Comparison of ENCODE assay signal across 22 cellular contexts in the genomic region with DNA sequence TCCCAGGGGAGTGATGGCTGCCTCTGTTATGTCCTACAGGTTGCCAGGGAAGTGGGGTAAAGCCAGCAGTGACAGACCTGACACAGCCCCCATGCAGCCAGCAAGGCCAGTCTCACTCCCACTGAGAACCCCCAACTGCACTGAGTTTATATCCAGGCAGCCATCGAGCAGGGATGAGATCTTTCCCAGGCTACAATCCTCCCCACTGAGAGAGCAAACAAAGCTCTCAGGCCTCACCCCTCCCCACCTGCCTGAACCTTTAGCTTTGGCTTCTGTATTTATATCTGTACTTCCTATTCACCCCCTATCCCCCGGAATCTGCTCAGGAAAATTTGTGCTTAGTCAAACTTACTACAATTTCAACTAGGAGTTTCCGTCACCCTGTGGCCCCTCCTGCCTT.
A peak's percentile ranks its signal among the peaks of the same experiment; 100 is the strongest.
DNase-seq lines count a peak whose midpoint lies in the region; ATAC-seq, FAIRE-seq and TF ChIP-seq lines count a peak whose summit lies in the region.
"Had no signal": no experiment of that assay in that cellular context is flagged by ENCODE, and none has a peak within 500 bp of the region (broad histone marks: within the 10 kb centered on the region; RNA-seq: fewer than 3 reads in every experiment).

No MANE protein-coding gene starts in this region.

- no peaks in the 10 kb centered on the region for H3K27me3 ChIP-seq in lung (ENCODE audit: control insufficient read depth, insufficient read depth)
- H3K27me3 ChIP-seq in esophagus squamous epithelium = no peaks in the 10 kb centered on the region
- H3K27me3 ChIP-seq in GM23248 (replicated peaks; ENCODE audit: insufficient read depth) = no peaks in the 10 kb centered on the region

- intact Hi-C loops in kidney (cut with DNase I) = no loop called here
- intact Hi-C loops in esophagus squamous epithelium (cut with DNase I) = no loop called here

- no peak overlapping the region for H3K9ac ChIP-seq in kidney (ENCODE audit: low read length in 2 of 2)
- no peak overlapping the region for H3K9ac ChIP-seq in GM23248
- H3K9ac ChIP-seq: SK-N-SH had no signal

- H3K9me3 ChIP-seq in lung (ENCODE audit: control insufficient read depth in 2 of 2, insufficient read depth in 1 of 2, low read length in 1 of 2) (no peaks in the 10 kb centered on the region), kidney (ENCODE audit: control insufficient read depth in 1 of 2, low read length in 2 of 2) (peaks cover 0 to 1% of the 10 kb centered on the region in 2 donors), esophagus squamous epithelium (no peaks in the 10 kb centered on the region), GM23248 (ENCODE audit: low read depth) (no peaks in the 10 kb centered on the region)
- H3K9me3 ChIP-seq: SK-N-SH had no signal

- peak; percentile 0 for DNase-seq in COLO668 (lab: John Stamatoyannopoulos, UW; ENCODE audit: unreplicated experiment)
- peak; percentile 53 for DNase-seq in COR-L47 (lab: John Stamatoyannopoulos, UW)
- DNase-seq in NCI-H69 (lab: John Stamatoyannopoulos, UW) = peak; percentile 93
- no peak for DNase-seq in lung (ENCODE audit: low spot score)
- no peak for DNase-seq in kidney
- no peak for DNase-seq in esophagus squamous epithelium (lab: John Stamatoyannopoulos, UW)
- DNase-seq in GM23248 = no peak
- DNase-seq: Caco-2; CD4-positive, CD25-positive, alpha-beta regulatory T cell; DMS 273 treated with DMSO at 0.1 percent for 48 hours; KBM-7; NCI-H1092; NCI-H146; NCI-H2029; NCI-H2171; NCI-H345; NCI-H526; SIG-M5; SK-N-SH had no signal

- no peaks in the 10 kb centered on the region for H3K4me1 ChIP-seq in lung (ENCODE audit: control insufficient read depth in 2 of 2, insufficient read depth in 2 of 2, low read length in 2 of 2)
- H3K4me1 ChIP-seq in kidney (ENCODE audit: control insufficient read depth in 1 of 2, insufficient read depth in 1 of 2, low read depth in 1 of 2, low read length in 2 of 2) = no peaks in the 10 kb centered on the region
- no peaks in the 10 kb centered on the region for H3K4me1 ChIP-seq in esophagus squamous epithelium
- no peaks in the 10 kb centered on the region for H3K4me1 ChIP-seq in GM23248 (ENCODE audit: insufficient read depth)
- H3K4me1 ChIP-seq: Caco-2 had no signal

- H2AFZ ChIP-seq in GM23248 = no peak overlapping the region

- H3F3A ChIP-seq in GM23248 (ENCODE audit: insufficient read depth) = no peaks in the 10 kb centered on the region

- in situ Hi-C loops in GM23248 (cut with MboI) = no loop called here

- H3K4me3 ChIP-seq in lung = no peak overlapping the region
- no peak overlapping the region for H3K4me3 ChIP-seq in kidney (ENCODE audit: low read length in 2 of 2)
- no peak overlapping the region for H3K4me3 ChIP-seq in esophagus squamous epithelium
- no peak overlapping the region for H3K4me3 ChIP-seq in GM23248

- H3K79me2 ChIP-seq in GM23248 (ENCODE audit: insufficient read depth) = no peaks in the 10 kb centered on the region

- H4K20me1 ChIP-seq in GM23248 (ENCODE audit: insufficient read depth) = no peaks in the 10 kb centered on the region

- TF ChIP-seq POLR2A in esophagus squamous epithelium (IDR thresholded peaks at IDR 0.05) = no peak

- H3K4me2 ChIP-seq in GM23248 (ENCODE audit: unreplicated experiment) = no peak overlapping the region
- H3K4me2 ChIP-seq: SK-N-SH had no signal

- TF ChIP-seq CTCF in lung (IDR thresholded peaks at IDR 0.05; ENCODE audit: control extremely low read depth, extremely low read depth) = no peak
- TF ChIP-seq CTCF in kidney (IDR thresholded peaks at IDR 0.05; ENCODE audit: borderline replicate concordance, extremely low read depth, insufficient read depth) = no peak
- no peak for TF ChIP-seq CTCF in esophagus squamous epithelium (IDR thresholded peaks at IDR 0.05)

- no peak for FAIRE-seq in kidney (lab: Jason Lieb, UNC)
- FAIRE-seq: GM12891 had no signal

- ATAC-seq in lung (ENCODE audit: insufficient read depth, low FRiP score) (peak; percentile 19), HG02970 (IDR thresholded peaks at IDR 0.05; ENCODE audit: low FRiP score, unreplicated experiment) (no peak)
- ATAC-seq: Panc1 had no signal

- no peak overlapping the region for H3K27ac ChIP-seq in lung (ENCODE audit: low read depth in 1 of 2, low read length in 1 of 2)
- no peak overlapping the region for H3K27ac ChIP-seq in kidney (ENCODE audit: low read depth in 2 of 2, low read length in 2 of 2)
- H3K27ac ChIP-seq in esophagus squamous epithelium = no peak overlapping the region
- no peak overlapping the region for H3K27ac ChIP-seq in GM23248

- no peaks in the 10 kb centered on the region for H3K9me2 ChIP-seq in GM23248 (ENCODE audit: insufficient read depth)
- H3K9me2 ChIP-seq: SK-N-SH had no signal

- WGBS in lung, 2 donors = 57 to 58% methylated on average over 3 of the region's 3 CpGs
- WGBS in esophagus squamous epithelium, 2 donors = 41 to 42% methylated on average over 3 of the region's 3 CpGs
- 48 to 54% methylated on average over 3 of the region's 3 CpGs for WGBS in GM23248 (ENCODE audit: low coverage in 1 of 2, low lambda C conversion rate in 2 of 2, missing lambda C conversion rate in 2 of 2), 2 experiments

- H3K36me3 ChIP-seq in lung (ENCODE audit: control insufficient read depth in 2 of 2, insufficient read depth in 2 of 2, low read length in 2 of 2) (no peaks in the 10 kb centered on the region), kidney (ENCODE audit: control insufficient read depth in 1 of 2, insufficient read depth in 2 of 2, low read length in 2 of 2) (no peaks in the 10 kb centered on the region), esophagus squamous epithelium (no peaks in the 10 kb centered on the region), GM23248 (ENCODE audit: low read depth) (no peaks in the 10 kb centered on the region)

Comparison
In these comparisons a context has a peak if more than half of its experiments do, and no peak if none do; other contexts are left out.
1. DNase-seq: peak in COLO668 (single experiment), COR-L47 (single experiment) and NCI-H69 (single experiment); none in lung (single experiment), kidney (single experiment), esophagus squamous epithelium (single experiment) and GM23248 (single experiment).